In genomic region chr6:149545258-149545753, GRCh38 we compare ENCODE assay signal across 8 cellular contexts. TPM values are rescaled to one million over a fixed set of nuclear protein-coding genes. Genes with fewer than 3 reads are reported as not detected.
DNase-seq lines count a peak whose midpoint lies in the region; ATAC-seq and TF ChIP-seq lines count a peak whose summit lies in the region.

No MANE protein-coding gene starts in this region.

- ATAC-seq in HG02852 (IDR thresholded peaks at IDR 0.05; ENCODE audit: unreplicated experiment): peak; percentile 5

- H3K36me3 ChIP-seq in PC-9 (ENCODE audit: low read depth): peaks cover 4% of the 10 kb centered on the region

- H3F3A ChIP-seq in PC-9 (ENCODE audit: insufficient read depth, low read depth): peaks cover 13% of the 10 kb centered on the region

- H3K9me3 ChIP-seq in PC-9 (ENCODE audit: insufficient read depth, low read depth): no peaks in the 10 kb centered on the region

- no peaks in the 10 kb centered on the region for H3K9me2 ChIP-seq in PC-9 (ENCODE audit: insufficient read depth)

- peaks cover 4% of the 10 kb centered on the region; the same call in 1 of the 2 replicates for H4K20me1 ChIP-seq in PC-9 (ENCODE audit: insufficient read depth)

- peak overlapping the region; percentile 96 for H3K4me3 Mint-ChIP-seq in activated T-helper 2 cell treated with anti-CD3 and anti-CD28 coated beads, Interferon-gamma antibody, Interleukin-2, Interleukin-4, amounts not matched to agents 10 μg/mL and 5 μg/mL and 100 μg/mL, durations not matched to agents 14 hours and 24 hours and 36 hours (ENCODE audit: low read depth)
- peak overlapping the region; percentile 92 for H3K4me3 Mint-ChIP-seq in nephron progenitor cell

- DNase-seq in ELR (ENCODE audit: low read depth) (peak; percentile 80), PC-9 (peak; percentile 8 to 40), fibroblast of pulmonary artery (ENCODE audit: low read depth) (peak; percentile 78), nephron progenitor cell (peak; percentile 33), superior temporal gyrus (ENCODE audit: extremely low spot score) (peak; percentile 47), NCI-H128 (lab: John Stamatoyannopoulos, UW; ENCODE audit: unreplicated experiment) (no peak)
- peak; percentile 61 for DNase-seq in activated T-helper 2 cell treated with anti-CD3 and anti-CD28 coated beads, Interferon-gamma antibody, Interleukin-2, Interleukin-4, amounts not matched to agents 10 μg/mL and 5 μg/mL and 100 μg/mL, durations not matched to agents 14 hours and 24 hours and 36 hours (ENCODE audit: low spot score)

- H2AFZ ChIP-seq in PC-9: peak overlapping the region; percentile 85

- BruUV-seq in PC-9 (replicated peaks; lab: Mats Ljungman, UMichigan): TSS peak; percentile 67

- H3K79me2 ChIP-seq in PC-9 (ENCODE audit: low read depth): peaks cover 48% of the 10 kb centered on the region

- peaks cover 15% of the 10 kb centered on the region for H3K36me3 Mint-ChIP-seq in activated T-helper 2 cell treated with anti-CD3 and anti-CD28 coated beads, Interferon-gamma antibody, Interleukin-2, Interleukin-4, amounts not matched to agents 10 μg/mL and 5 μg/mL and 100 μg/mL, durations not matched to agents 14 hours and 24 hours and 36 hours (ENCODE audit: low read depth)
- peaks cover 14% of the 10 kb centered on the region for H3K36me3 Mint-ChIP-seq in nephron progenitor cell (ENCODE audit: low read depth)

- H3K27ac ChIP-seq in PC-9: peak overlapping the region; percentile 84

- no peaks in the 10 kb centered on the region for H3K9me3 Mint-ChIP-seq in activated T-helper 2 cell treated with anti-CD3 and anti-CD28 coated beads, Interferon-gamma antibody, Interleukin-2, Interleukin-4, amounts not matched to agents 10 μg/mL and 5 μg/mL and 100 μg/mL, durations not matched to agents 14 hours and 24 hours and 36 hours
- H3K9me3 Mint-ChIP-seq in nephron progenitor cell: no peaks in the 10 kb centered on the region

- H3K4me2 ChIP-seq in PC-9: peak overlapping the region; percentile 90

- peaks cover 36% of the 10 kb centered on the region for H3K4me1 Mint-ChIP-seq in activated T-helper 2 cell treated with anti-CD3 and anti-CD28 coated beads, Interferon-gamma antibody, Interleukin-2, Interleukin-4, amounts not matched to agents 10 μg/mL and 5 μg/mL and 100 μg/mL, durations not matched to agents 14 hours and 24 hours and 36 hours (ENCODE audit: low read depth)
- H3K4me1 Mint-ChIP-seq in nephron progenitor cell: peaks cover 36% of the 10 kb centered on the region

- H3K4me1 ChIP-seq in PC-9 (replicated peaks; ENCODE audit: insufficient read depth): peaks cover 13% of the 10 kb centered on the region

- TF ChIP-seq CTCF in PC-9 (conservative IDR thresholded peaks at IDR 0.05) (no peak), fibroblast of pulmonary artery (IDR thresholded peaks at IDR 0.05; ENCODE audit: low read length, missing control alignments) (no peak), nephron progenitor cell (IDR thresholded peaks at IDR 0.05) (no peak)

- peak overlapping the region; percentile 76 for H3K4me3 ChIP-seq in PC-9
- peak overlapping the region; percentile 99 for H3K4me3 ChIP-seq in fibroblast of pulmonary artery (replicated peaks; ENCODE audit: low read depth, low read length)

- no peaks in the 10 kb centered on the region for H3K27me3 ChIP-seq in PC-9 (ENCODE audit: insufficient read depth, low read depth)

- H3K27me3 Mint-ChIP-seq in activated T-helper 2 cell treated with anti-CD3 and anti-CD28 coated beads, Interferon-gamma antibody, Interleukin-2, Interleukin-4, amounts not matched to agents 10 μg/mL and 5 μg/mL and 100 μg/mL, durations not matched to agents 14 hours and 24 hours and 36 hours (ENCODE audit: low read depth): peaks cover 6% of the 10 kb centered on the region
- peaks cover 25% of the 10 kb centered on the region for H3K27me3 Mint-ChIP-seq in nephron progenitor cell (ENCODE audit: low read depth, poor library complexity)

- H3K27ac Mint-ChIP-seq in activated T-helper 2 cell treated with anti-CD3 and anti-CD28 coated beads, Interferon-gamma antibody, Interleukin-2, Interleukin-4, amounts not matched to agents 10 μg/mL and 5 μg/mL and 100 μg/mL, durations not matched to agents 14 hours and 24 hours and 36 hours: peak overlapping the region; percentile 97
- peak overlapping the region; percentile 100 for H3K27ac Mint-ChIP-seq in nephron progenitor cell

- intact Hi-C loops in PC-9 (cut with micrococcal nuclease; ENCODE audit: unreplicated experiment): loop anchor here (5.0 to 10.0 kb wide), 2 partner anchors 199 to 382 kb away; partner anchors contain the start of genes NUP43 and PCMT1
- intact Hi-C loops in activated T-helper 2 cell treated with anti-CD3 and anti-CD28 coated beads, Interferon-gamma antibody, Interleukin-2, Interleukin-4, amounts not matched to agents 10 μg/mL and 5 μg/mL and 100 μg/mL, durations not matched to agents 14 hours and 24 hours and 36 hours (cut with micrococcal nuclease): loop anchor here (1.0 to 5.0 kb wide), 3 partner anchors 60 to 201 kb away; partner anchors contain the start of genes KATNA1, NUP43 and ZC3H12D

- POLR2A ChIA-PET in PC-9 (lab: Charles Lee; ENCODE audit: unreplicated experiment): no interaction called here

- CTCF ChIA-PET in PC-9 (lab: Charles Lee): no interaction called here

RNA-seq across cellular contexts. Expression of gene PPIL4, which starts 0.5 kb away (rescaled TPM):
- 9.6 and 13.5 TPM in 2 replicates for total RNA-seq in PC-9 (2021)
- total RNA-seq in activated T-helper 2 cell treated with anti-CD3 and anti-CD28 coated beads, Interferon-gamma antibody, Interleukin-2, Interleukin-4, amounts not matched to agents 10 μg/mL and 5 μg/mL and 100 μg/mL, durations not matched to agents 14 hours and 24 hours and 36 hours: 20.4 and 20.5 TPM in 2 replicates

RNA-seq across cellular contexts. Expression of gene GINM1, which starts 20.9 kb away (rescaled TPM):
- 14.5 and 14.7 TPM in 2 replicates for total RNA-seq in PC-9 (2021)
- total RNA-seq in activated T-helper 2 cell treated with anti-CD3 and anti-CD28 coated beads, Interferon-gamma antibody, Interleukin-2, Interleukin-4, amounts not matched to agents 10 μg/mL and 5 μg/mL and 100 μg/mL, durations not matched to agents 14 hours and 24 hours and 36 hours: 17.6 and 19.0 TPM in 2 replicates
